Comparison of ENCODE assay signal across 20 cellular contexts in the genomic region with DNA sequence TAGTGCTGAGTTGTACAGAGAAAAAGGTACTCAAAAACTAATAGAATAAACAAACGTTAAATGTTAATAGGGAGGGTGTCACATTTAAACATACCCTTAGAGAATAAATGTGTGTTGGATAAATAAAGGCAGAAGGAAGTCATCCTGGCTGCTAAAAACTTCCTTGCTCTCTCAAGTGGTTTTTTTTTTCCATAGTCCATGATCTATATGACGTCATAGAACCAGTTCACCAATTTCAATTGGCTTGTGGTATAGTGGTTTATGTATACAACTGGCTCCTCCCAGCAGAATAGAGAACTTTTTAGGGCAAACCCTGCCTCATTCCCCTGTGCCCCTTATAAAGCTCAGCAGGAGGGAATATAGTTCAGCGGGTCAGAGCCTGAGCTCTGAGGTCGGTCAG.
DNase-seq lines count a peak whose midpoint lies in the region; ATAC-seq and TF ChIP-seq lines count a peak whose summit lies in the region.
"Had no signal": no experiment of that assay in that cellular context is flagged by ENCODE, and none has a peak within 500 bp of the region (broad histone marks: within the 10 kb centered on the region; RNA-seq: fewer than 3 reads in every experiment).

No MANE protein-coding gene starts in this region.

- no CpG with 5 or more reads among the region's 4 CpGs for WGBS in mesendoderm (ENCODE audit: extremely low coverage, insufficient coverage, low lambda C conversion rate)

- POLR2A ChIA-PET in T-cell (lab: Charles Lee): interaction anchor here in 1 of 2 donors (0.6 kb wide), 1 partner anchor 482 kb away, joined by 5 read pairs; no protein-coding TSS in a partner anchor

- H3K79me2 ChIP-seq in GM23338 (replicated peaks; ENCODE audit: insufficient read depth) (no peaks in the 10 kb centered on the region), mesendoderm (ENCODE audit: control insufficient read depth, insufficient read depth, low read length) (no peaks in the 10 kb centered on the region)

- H2BK5ac ChIP-seq in mesendoderm (ENCODE audit: low read length): no peak overlapping the region

- peaks cover 28% of the 10 kb centered on the region for H3K4me1 ChIP-seq in GM23338 (ENCODE audit: insufficient read depth)
- H3K4me1 ChIP-seq in mesendoderm (ENCODE audit: control insufficient read depth, low read depth, low read length): peaks cover 28% of the 10 kb centered on the region

- ATAC-seq in GM23338 (no peak), HG02885 (IDR thresholded peaks at IDR 0.05; ENCODE audit: poor library complexity, unreplicated experiment) (no peak), T-cell (replicated peaks in 1 of 4) (no peak), GM21737 (IDR thresholded peaks at IDR 0.05; ENCODE audit: unreplicated experiment) (no peak)
- ATAC-seq in stimulated activated naive B cell treated with anti-CD40 and anti-IgM and Interleukin-4, amounts not matched to agents 10 μg/mL and 1 μg/mL and 100 μg/mL, for 72 hours (replicated peaks): no peak
- ATAC-seq: CD8-positive, alpha-beta T cell had no signal

- H4K20me1 ChIP-seq in GM23338 (replicated peaks; ENCODE audit: insufficient read depth): no peaks in the 10 kb centered on the region
- H4K20me1 ChIP-seq: BLaER1 treated with 17β-estradiol and CSF1 and Interleukin-3, amounts not matched to agents 10 nM and 100 nM had no signal

- H2AFZ ChIP-seq in GM23338: no peak overlapping the region

- H3K4me1 Mint-ChIP-seq in GM23338 (peaks cover 51% of the 10 kb centered on the region), chondrocyte (ENCODE audit: low read depth) (peaks cover 52% of the 10 kb centered on the region), T-cell (no peaks in the 10 kb centered on the region)
- no peaks in the 10 kb centered on the region for H3K4me1 Mint-ChIP-seq in stimulated activated naive B cell treated with anti-CD40 and anti-IgM and Interleukin-4, amounts not matched to agents 10 μg/mL and 1 μg/mL and 100 μg/mL, for 72 hours
- H3K4me1 Mint-ChIP-seq: B cell had no signal

- H3K4me3 Mint-ChIP-seq in GM23338: no peak overlapping the region
- no peak overlapping the region for H3K4me3 Mint-ChIP-seq in chondrocyte (ENCODE audit: unreplicated experiment)
- H3K4me3 Mint-ChIP-seq in T-cell: no peak overlapping the region
- H3K4me3 Mint-ChIP-seq in stimulated activated naive B cell treated with anti-CD40 and anti-IgM and Interleukin-4, amounts not matched to agents 10 μg/mL and 1 μg/mL and 100 μg/mL, for 72 hours: no peak overlapping the region
- H3K4me3 Mint-ChIP-seq: B cell; CD8-positive, alpha-beta T cell; H9 had no signal

- no peak overlapping the region for H3K4ac ChIP-seq in mesendoderm (ENCODE audit: low read depth, low read length)

- H3K36me3 Mint-ChIP-seq in GM23338 (ENCODE audit: low read depth) (peaks cover 3% of the 10 kb centered on the region; the same call in 1 of the 3 replicates), chondrocyte (ENCODE audit: low read depth) (no peaks in the 10 kb centered on the region), T-cell (peaks cover 14% of the 10 kb centered on the region)
- no peaks in the 10 kb centered on the region for H3K36me3 Mint-ChIP-seq in stimulated activated naive B cell treated with anti-CD40 and anti-IgM and Interleukin-4, amounts not matched to agents 10 μg/mL and 1 μg/mL and 100 μg/mL, for 72 hours

- H3K23ac ChIP-seq in mesendoderm (ENCODE audit: low read length): no peak overlapping the region

- CTCF ChIA-PET in T-cell (lab: Charles Lee): no interaction called here

- H3K9me2 ChIP-seq in GM23338 (ENCODE audit: insufficient read depth): no peaks in the 10 kb centered on the region; the same call in 1 of the 2 replicates

- H3K9me3 Mint-ChIP-seq in GM23338 (no peaks in the 10 kb centered on the region), chondrocyte (ENCODE audit: low read depth) (no peaks in the 10 kb centered on the region), T-cell (no peaks in the 10 kb centered on the region)
- no peaks in the 10 kb centered on the region for H3K9me3 Mint-ChIP-seq in stimulated activated naive B cell treated with anti-CD40 and anti-IgM and Interleukin-4, amounts not matched to agents 10 μg/mL and 1 μg/mL and 100 μg/mL, for 72 hours
- H3K9me3 Mint-ChIP-seq: CD8-positive, alpha-beta T cell; H9 had no signal

- H3K56ac ChIP-seq in mesendoderm (ENCODE audit: low read length): no peak overlapping the region

- peaks cover 3% of the 10 kb centered on the region; the same call in 1 of the 2 replicates for H3F3A ChIP-seq in GM23338 (replicated peaks; ENCODE audit: low read depth)

- peak overlapping the region; percentile 96 for H2BK15ac ChIP-seq in mesendoderm (replicated peaks; ENCODE audit: low read depth)

- peak overlapping the region; percentile 77 for H3K18ac ChIP-seq in mesendoderm (ENCODE audit: low read length)

- no peak overlapping the region for H2BK120ac ChIP-seq in mesendoderm (ENCODE audit: low read depth, low read length)

- TF ChIP-seq CTCF in GM23338 (conservative IDR thresholded peaks at IDR 0.05; ENCODE audit: low read depth in 2 of 2): no peak
- TF ChIP-seq CTCF in chondrocyte (IDR thresholded peaks at IDR 0.05): no peak

- no peak overlapping the region for H4K5ac ChIP-seq in mesendoderm (ENCODE audit: low read length)

- H3K79me1 ChIP-seq in mesendoderm (ENCODE audit: low read length): no peaks in the 10 kb centered on the region

- peak overlapping the region; percentile 36 for H2AK5ac ChIP-seq in mesendoderm (ENCODE audit: low read length)

- no peak overlapping the region for H3K27ac ChIP-seq in GM23338 (ENCODE audit: low read depth)
- peak overlapping the region; percentile 71 for H3K27ac ChIP-seq in SK-N-MC
- no peak overlapping the region for H3K27ac ChIP-seq in mesendoderm (ENCODE audit: low read depth, low read length)
- H3K27ac ChIP-seq: BLaER1 treated with 17β-estradiol and CSF1 and Interleukin-3, amounts not matched to agents 10 nM and 100 nM; HL-60 had no signal

- H3K27me3 ChIP-seq in GM23338 (ENCODE audit: insufficient read depth) (no peaks in the 10 kb centered on the region), mesendoderm (ENCODE audit: insufficient read depth, low read length, poor library complexity) (no peaks in the 10 kb centered on the region)
- H3K27me3 ChIP-seq: BLaER1 treated with 17β-estradiol and CSF1 and Interleukin-3, amounts not matched to agents 10 nM and 100 nM had no signal

- H3K27ac Mint-ChIP-seq in GM23338: no peak overlapping the region
- H3K27ac Mint-ChIP-seq in chondrocyte (ENCODE audit: unreplicated experiment): peak overlapping the region; percentile 20
- no peak overlapping the region for H3K27ac Mint-ChIP-seq in T-cell
- no peak overlapping the region for H3K27ac Mint-ChIP-seq in stimulated activated naive B cell treated with anti-CD40 and anti-IgM and Interleukin-4, amounts not matched to agents 10 μg/mL and 1 μg/mL and 100 μg/mL, for 72 hours
- H3K27ac Mint-ChIP-seq: B cell; CD8-positive, alpha-beta T cell; H9 had no signal

- H3K36me3 ChIP-seq in GM23338 (ENCODE audit: insufficient read depth) (no peaks in the 10 kb centered on the region), SK-N-MC (ENCODE audit: insufficient read depth, low read length) (no peaks in the 10 kb centered on the region), mesendoderm (ENCODE audit: control insufficient read depth, insufficient read depth, low read length) (no peaks in the 10 kb centered on the region)
- H3K36me3 ChIP-seq: BLaER1 treated with 17β-estradiol and CSF1 and Interleukin-3, amounts not matched to agents 10 nM and 100 nM had no signal

- H3K9ac ChIP-seq in SK-N-MC (ENCODE audit: insufficient read length) (no peak overlapping the region), mesendoderm (ENCODE audit: low read length) (no peak overlapping the region)
- H3K9ac ChIP-seq: BLaER1 treated with 17β-estradiol and CSF1 and Interleukin-3, amounts not matched to agents 10 nM and 100 nM had no signal

- peak overlapping the region; percentile 15; the same call in 1 of the 2 replicates for H3K4me2 ChIP-seq in GM23338
- H3K4me2 ChIP-seq in mesendoderm (ENCODE audit: low read length): no peak overlapping the region

- H3K4me3 ChIP-seq in GM23338: no peak overlapping the region
- H3K4me3 ChIP-seq in SK-N-MC: no peak overlapping the region
- no peak overlapping the region for H3K4me3 ChIP-seq in mesendoderm (ENCODE audit: low read length)
- H3K4me3 ChIP-seq: BLaER1 treated with 17β-estradiol and CSF1 and Interleukin-3, amounts not matched to agents 10 nM and 100 nM had no signal

- H4K8ac ChIP-seq in mesendoderm (ENCODE audit: low read depth, low read length): no peak overlapping the region

- no peak for DNase-seq in GM23338 (ENCODE audit: low spot score)
- no peak for DNase-seq in SK-N-MC (ENCODE audit: low read depth, low spot score)
- DNase-seq in chondrocyte (ENCODE audit: low spot score): no peak
- DNase-seq in mesendoderm: no peak
- DNase-seq in T-cell: no peak
- DNase-seq in stimulated activated naive B cell treated with anti-CD40 and anti-IgM and Interleukin-4, amounts not matched to agents 10 μg/mL and 1 μg/mL and 100 μg/mL, for 72 hours: no peak
- DNase-seq: 8988T; CD8-positive, alpha-beta T cell; COR-L47; DMS 273 treated with DMSO at 0.1 percent for 48 hours; DMS53; DND-41; EL; GOT3; H9 had no signal

- H3K27me3 Mint-ChIP-seq in GM23338 (ENCODE audit: insufficient read depth, low read depth, poor library complexity) (no peaks in the 10 kb centered on the region), chondrocyte (ENCODE audit: low read depth) (no peaks in the 10 kb centered on the region), T-cell (no peaks in the 10 kb centered on the region)
- H3K27me3 Mint-ChIP-seq in stimulated activated naive B cell treated with anti-CD40 and anti-IgM and Interleukin-4, amounts not matched to agents 10 μg/mL and 1 μg/mL and 100 μg/mL, for 72 hours: no peaks in the 10 kb centered on the region
- H3K27me3 Mint-ChIP-seq: B cell had no signal

- no peaks in the 10 kb centered on the region for H3K9me3 ChIP-seq in SK-N-MC (ENCODE audit: low read depth, low read length)
- H3K9me3 ChIP-seq: BLaER1 treated with 17β-estradiol and CSF1 and Interleukin-3, amounts not matched to agents 10 nM and 100 nM had no signal

TF ChIP-seq in GM23338, 12 proteins besides CTCF, POLR2A, EP300 and RAD21 (continues in another document):
- TF ChIP-seq NANOG (IDR thresholded peaks at IDR 0.05; ENCODE audit: borderline replicate concordance) (no peak), EZH2 (IDR thresholded peaks at IDR 0.05; ENCODE audit: low read depth, unreplicated experiment) (no peak)
- TF ChIP-seq, protein P1, sequence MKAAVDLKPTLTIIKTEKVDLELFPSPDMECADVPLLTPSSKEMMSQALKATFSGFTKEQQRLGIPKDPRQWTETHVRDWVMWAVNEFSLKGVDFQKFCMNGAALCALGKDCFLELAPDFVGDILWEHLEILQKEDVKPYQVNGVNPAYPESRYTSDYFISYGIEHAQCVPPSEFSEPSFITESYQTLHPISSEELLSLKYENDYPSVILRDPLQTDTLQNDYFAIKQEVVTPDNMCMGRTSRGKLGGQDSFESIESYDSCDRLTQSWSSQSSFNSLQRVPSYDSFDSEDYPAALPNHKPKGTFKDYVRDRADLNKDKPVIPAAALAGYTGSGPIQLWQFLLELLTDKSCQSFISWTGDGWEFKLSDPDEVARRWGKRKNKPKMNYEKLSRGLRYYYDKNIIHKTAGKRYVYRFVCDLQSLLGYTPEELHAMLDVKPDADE (IDR thresholded peaks at IDR 0.05): no peak
